In genomic region chr9:135714242-135715055, GRCh38 we compare ENCODE assay signal across 2 cellular contexts.
A peak's percentile ranks its signal among the peaks of the same experiment; 100 is the strongest.
TF ChIP-seq lines count a peak whose summit lies in the region.

No MANE protein-coding gene starts in this region.

TF ChIP-seq in H1, 55 proteins besides CTCF, POLR2A, EP300 and RAD21:
- TF ChIP-seq, protein P1, sequence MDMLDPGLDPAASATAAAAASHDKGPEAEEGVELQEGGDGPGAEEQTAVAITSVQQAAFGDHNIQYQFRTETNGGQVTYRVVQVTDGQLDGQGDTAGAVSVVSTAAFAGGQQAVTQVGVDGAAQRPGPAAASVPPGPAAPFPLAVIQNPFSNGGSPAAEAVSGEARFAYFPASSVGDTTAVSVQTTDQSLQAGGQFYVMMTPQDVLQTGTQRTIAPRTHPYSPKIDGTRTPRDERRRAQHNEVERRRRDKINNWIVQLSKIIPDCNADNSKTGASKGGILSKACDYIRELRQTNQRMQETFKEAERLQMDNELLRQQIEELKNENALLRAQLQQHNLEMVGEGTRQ (IDR thresholded peaks at IDR 0.05; ENCODE audit: low read length): no peak
- TF ChIP-seq GABPA (IDR thresholded peaks at IDR 0.05; ENCODE audit: borderline replicate concordance, insufficient read depth, low read length) (peak; percentile 77; the same call in 1 of the 2 replicates), EZH2 (IDR thresholded peaks at IDR 0.05; ENCODE audit: low read depth, low read length, severe bottlenecking) (no peak), YY1 (IDR thresholded peaks at IDR 0.05; ENCODE audit: low read depth, low read length) (no peak), CHD2 (IDR thresholded peaks at IDR 0.05; ENCODE audit: low read length) (no peak), MAX (IDR thresholded peaks at IDR 0.05) (peak; percentile 53), CHD1 (IDR thresholded peaks at IDR 0.05; ENCODE audit: low read depth, low read length) (no peak), FOSL1 (IDR thresholded peaks at IDR 0.05; ENCODE audit: insufficient read depth, low read depth, low read length) (no peak), SIN3A (conservative IDR thresholded peaks at IDR 0.05 in 1 of 2, IDR thresholded peaks at IDR 0.05 in 1 of 2; ENCODE audit: low read depth in 1 of 2, low read length in 2 of 2) (peak; percentile 87 to 94; a peak in 3 of 4 replicates), KDM4A (IDR thresholded peaks at IDR 0.05; ENCODE audit: low read depth, low read length, severe bottlenecking) (peak; percentile 84), HDAC2 (IDR thresholded peaks at IDR 0.05; ENCODE audit: borderline replicate concordance in 1 of 2, low read depth in 2 of 2, low read length in 2 of 2) (peak; percentile 19 to 64; a peak in 2 of 4 replicates), SP2 (IDR thresholded peaks at IDR 0.05; ENCODE audit: low read length) (no peak), EGR1 (IDR thresholded peaks at IDR 0.05; ENCODE audit: borderline replicate concordance, low read depth, low read length) (peak; percentile 45; the same call in 1 of the 2 replicates), TAF1 (IDR thresholded peaks at IDR 0.05; ENCODE audit: low read depth, low read length) (no peak)
- TF ChIP-seq, protein P2, sequence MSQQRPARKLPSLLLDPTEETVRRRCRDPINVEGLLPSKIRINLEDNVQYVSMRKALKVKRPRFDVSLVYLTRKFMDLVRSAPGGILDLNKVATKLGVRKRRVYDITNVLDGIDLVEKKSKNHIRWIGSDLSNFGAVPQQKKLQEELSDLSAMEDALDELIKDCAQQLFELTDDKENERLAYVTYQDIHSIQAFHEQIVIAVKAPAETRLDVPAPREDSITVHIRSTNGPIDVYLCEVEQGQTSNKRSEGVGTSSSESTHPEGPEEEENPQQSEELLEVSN (IDR thresholded peaks at IDR 0.05): no peak
- TF ChIP-seq, protein P3, sequence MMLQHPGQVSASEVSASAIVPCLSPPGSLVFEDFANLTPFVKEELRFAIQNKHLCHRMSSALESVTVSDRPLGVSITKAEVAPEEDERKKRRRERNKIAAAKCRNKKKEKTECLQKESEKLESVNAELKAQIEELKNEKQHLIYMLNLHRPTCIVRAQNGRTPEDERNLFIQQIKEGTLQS (IDR thresholded peaks at IDR 0.05; ENCODE audit: insufficient read depth, low read depth, low read length): no peak

TF ChIP-seq in neural cell, 6 proteins besides CTCF, POLR2A, EP300 and RAD21:
- TF ChIP-seq MXI1 (conservative IDR thresholded peaks at IDR 0.05; ENCODE audit: poor library complexity, severe bottlenecking) (no peak), TAF1 (IDR thresholded peaks at IDR 0.05; ENCODE audit: low read depth) (no peak), EZH2 (IDR thresholded peaks at IDR 0.05; ENCODE audit: borderline replicate concordance, insufficient read depth, low read length, poor library complexity, severe bottlenecking) (no peak), SMC3 (conservative IDR thresholded peaks at IDR 0.05; ENCODE audit: poor library complexity) (no peak), POLR2AphosphoS5 (IDR thresholded peaks at IDR 0.05) (no peak)
- TF ChIP-seq, protein P4, sequence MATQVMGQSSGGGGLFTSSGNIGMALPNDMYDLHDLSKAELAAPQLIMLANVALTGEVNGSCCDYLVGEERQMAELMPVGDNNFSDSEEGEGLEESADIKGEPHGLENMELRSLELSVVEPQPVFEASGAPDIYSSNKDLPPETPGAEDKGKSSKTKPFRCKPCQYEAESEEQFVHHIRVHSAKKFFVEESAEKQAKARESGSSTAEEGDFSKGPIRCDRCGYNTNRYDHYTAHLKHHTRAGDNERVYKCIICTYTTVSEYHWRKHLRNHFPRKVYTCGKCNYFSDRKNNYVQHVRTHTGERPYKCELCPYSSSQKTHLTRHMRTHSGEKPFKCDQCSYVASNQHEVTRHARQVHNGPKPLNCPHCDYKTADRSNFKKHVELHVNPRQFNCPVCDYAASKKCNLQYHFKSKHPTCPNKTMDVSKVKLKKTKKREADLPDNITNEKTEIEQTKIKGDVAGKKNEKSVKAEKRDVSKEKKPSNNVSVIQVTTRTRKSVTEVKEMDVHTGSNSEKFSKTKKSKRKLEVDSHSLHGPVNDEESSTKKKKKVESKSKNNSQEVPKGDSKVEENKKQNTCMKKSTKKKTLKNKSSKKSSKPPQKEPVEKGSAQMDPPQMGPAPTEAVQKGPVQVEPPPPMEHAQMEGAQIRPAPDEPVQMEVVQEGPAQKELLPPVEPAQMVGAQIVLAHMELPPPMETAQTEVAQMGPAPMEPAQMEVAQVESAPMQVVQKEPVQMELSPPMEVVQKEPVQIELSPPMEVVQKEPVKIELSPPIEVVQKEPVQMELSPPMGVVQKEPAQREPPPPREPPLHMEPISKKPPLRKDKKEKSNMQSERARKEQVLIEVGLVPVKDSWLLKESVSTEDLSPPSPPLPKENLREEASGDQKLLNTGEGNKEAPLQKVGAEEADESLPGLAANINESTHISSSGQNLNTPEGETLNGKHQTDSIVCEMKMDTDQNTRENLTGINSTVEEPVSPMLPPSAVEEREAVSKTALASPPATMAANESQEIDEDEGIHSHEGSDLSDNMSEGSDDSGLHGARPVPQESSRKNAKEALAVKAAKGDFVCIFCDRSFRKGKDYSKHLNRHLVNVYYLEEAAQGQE (IDR thresholded peaks at IDR 0.05; ENCODE audit: borderline replicate concordance): peak; percentile 27
